21 cellular contexts compared by ENCODE assay signal in genomic region chr2:83003555-83003954, GRCh38.
A peak's percentile ranks its signal among the peaks of the same experiment; 100 is the strongest.
DNase-seq lines count a peak whose midpoint lies in the region; ATAC-seq, FAIRE-seq and TF ChIP-seq lines count a peak whose summit lies in the region.
"Had no signal": no experiment of that assay in that cellular context is flagged by ENCODE, and none has a peak within 500 bp of the region (broad histone marks: within the 10 kb centered on the region; RNA-seq: fewer than 3 reads in every experiment).

No MANE protein-coding gene starts in this region.

- H2BK20ac ChIP-seq in IMR-90 (ENCODE audit: low read depth, low read length): no peak overlapping the region

- no peaks in the 10 kb centered on the region for H3K36me3 Mint-ChIP-seq in activated T-cell treated with anti-CD3 and anti-CD28 coated beads, Interleukin-2, amount 50 U/mL, for 24 hours (ENCODE audit: low read depth)
- H3K36me3 Mint-ChIP-seq: CD8-positive, alpha-beta T cell had no signal

- H4K5ac ChIP-seq in IMR-90 (ENCODE audit: low read depth, low read length): no peak overlapping the region

- H3K27me3 Mint-ChIP-seq in activated T-cell treated with anti-CD3 and anti-CD28 coated beads, Interleukin-2, amount 50 U/mL, for 24 hours: no peaks in the 10 kb centered on the region
- H3K27me3 Mint-ChIP-seq: B cell; CD4-positive, alpha-beta T cell had no signal

- H3K27ac ChIP-seq in A549 (no peak overlapping the region), IMR-90 (ENCODE audit: insufficient read depth, low read length) (no peak overlapping the region), smooth muscle cell (ENCODE audit: low read depth) (no peak overlapping the region), psoas muscle (no peak overlapping the region)
- H3K27ac ChIP-seq: BLaER1 treated with 17β-estradiol and CSF1 and Interleukin-3, amounts not matched to agents 10 nM and 100 nM; C4-2B had no signal

- H2AFZ ChIP-seq in IMR-90 (replicated peaks; ENCODE audit: low read length, poor library complexity) (no peak overlapping the region), smooth muscle cell (ENCODE audit: low read depth) (peak overlapping the region; percentile 9)

- H2BK120ac ChIP-seq in IMR-90 (ENCODE audit: low read depth, low read length): no peak overlapping the region

- no peak overlapping the region for H4K91ac ChIP-seq in IMR-90 (ENCODE audit: insufficient read depth, low read depth, low read length)

- no peak for TF ChIP-seq EP300 in A549 (IDR thresholded peaks at IDR 0.05)

- no peak overlapping the region for H3K14ac ChIP-seq in IMR-90 (replicated peaks; ENCODE audit: low read depth, low read length)

- H3K56ac ChIP-seq in IMR-90 (ENCODE audit: extremely low read depth, insufficient read depth, low read length): no peak overlapping the region

- no peak overlapping the region for H3K9ac ChIP-seq in IMR-90 (ENCODE audit: low read depth, low read length)
- H3K9ac ChIP-seq in smooth muscle cell (ENCODE audit: low read depth): no peak overlapping the region
- H3K9ac ChIP-seq: BLaER1 treated with 17β-estradiol and CSF1 and Interleukin-3, amounts not matched to agents 10 nM and 100 nM had no signal

- no peaks in the 10 kb centered on the region for H3K79me1 ChIP-seq in IMR-90 (ENCODE audit: low read depth in 1 of 2, low read length in 2 of 2)

- H3K4me3 Mint-ChIP-seq in activated T-cell treated with anti-CD3 and anti-CD28 coated beads, Interleukin-2, amount 50 U/mL, for 24 hours: no peak overlapping the region
- H3K4me3 Mint-ChIP-seq: B cell; CD4-positive, alpha-beta T cell; CD8-positive, alpha-beta T cell had no signal

- 58% methylated on average over 2 of the region's 2 CpGs for WGBS in A549 (ENCODE audit: missing lambda C conversion rate)
- WGBS in IMR-90 (ENCODE audit: extremely low coverage in 2 of 2, insufficient read length in 1 of 2), 2 experiments: no CpG with 5 or more reads among the region's 2 CpGs
- WGBS in smooth muscle cell (ENCODE audit: low lambda C conversion rate): 93% methylated on average over 2 of the region's 2 CpGs
- 68 to 90% (median 84%) methylated on average over 2 of the region's 2 CpGs for WGBS in psoas muscle, 3 donors

- ATAC-seq in A549: no peak
- no peak for ATAC-seq in IMR-90 (ENCODE audit: low read depth)
- ATAC-seq in psoas muscle: no peak
- ATAC-seq: CD8-positive, alpha-beta T cell had no signal

- H2BK5ac ChIP-seq in IMR-90 (ENCODE audit: low read depth, low read length, poor library complexity, severe bottlenecking): no peak overlapping the region

- FAIRE-seq in A549 (lab: Jason Lieb, UNC): no peak
- FAIRE-seq: A204.1, D721Med, G401.6, GM12891, GM19239 had no signal

- TF ChIP-seq RAD21 in A549 (conservative IDR thresholded peaks at IDR 0.05 in 1 of 2, IDR thresholded peaks at IDR 0.05 in 1 of 2) (no peak), IMR-90 (IDR thresholded peaks at IDR 0.05; ENCODE audit: low read length) (no peak)

- no peak overlapping the region for H3K27ac Mint-ChIP-seq in activated T-cell treated with anti-CD3 and anti-CD28 coated beads, Interleukin-2, amount 50 U/mL, for 24 hours
- H3K27ac Mint-ChIP-seq: B cell; CD4-positive, alpha-beta T cell; CD8-positive, alpha-beta T cell had no signal

- H3K36me3 ChIP-seq in IMR-90 (ENCODE audit: control insufficient read depth, insufficient read depth, low read length) (no peaks in the 10 kb centered on the region), smooth muscle cell (ENCODE audit: low read depth) (no peaks in the 10 kb centered on the region), psoas muscle (ENCODE audit: insufficient read depth in 1 of 2, low read depth in 1 of 2) (no peaks in the 10 kb centered on the region)
- H3K36me3 ChIP-seq: BLaER1 treated with 17β-estradiol and CSF1 and Interleukin-3, amounts not matched to agents 10 nM and 100 nM had no signal

- BruUV-seq in IMR-90 (replicated peaks; lab: Mats Ljungman, UMichigan): no TSS peak

- TF ChIP-seq CTCF in A549 (IDR thresholded peaks at IDR 0.05): no peak
- TF ChIP-seq CTCF in IMR-90 (conservative IDR thresholded peaks at IDR 0.05; ENCODE audit: low read depth, low read length): no peak
- no peak for TF ChIP-seq CTCF in smooth muscle cell (IDR thresholded peaks at IDR 0.05; ENCODE audit: borderline replicate concordance, insufficient read depth, poor library complexity, severe bottlenecking)
- TF ChIP-seq CTCF in psoas muscle (IDR thresholded peaks at IDR 0.05): no peak

- H3K18ac ChIP-seq in IMR-90 (ENCODE audit: low read depth, low read length): no peak overlapping the region

- no peak overlapping the region for H2AK9ac ChIP-seq in IMR-90 (replicated peaks; ENCODE audit: low read depth, low read length, poor library complexity)

- H3K4ac ChIP-seq in IMR-90 (ENCODE audit: low read depth, low read length): no peak overlapping the region

- CTCF ChIA-PET in A549 (lab: Yijun Ruan, JAX): no interaction called here
- CTCF ChIA-PET in IMR-90 (lab: Yijun Ruan, JAX): no interaction called here

- DNase-seq in A549 (ENCODE audit: low read depth in 1 of 2, low spot score in 1 of 2): no peak
- no peak for DNase-seq in IMR-90
- DNase-seq in smooth muscle cell (lab: John Stamatoyannopoulos, UW; ENCODE audit: unreplicated experiment): no peak
- DNase-seq in activated T-cell treated with anti-CD3 and anti-CD28 coated beads, Interleukin-2, amount 50 U/mL, for 24 hours: no peak
- DNase-seq in psoas muscle: no peak
- DNase-seq: 8988T; AML-193; Caco-2; Calu3; CD4-positive, alpha-beta T cell; CD8-positive, alpha-beta T cell; DMS79 treated with DMSO at 0.1 percent for 48 hours; GF-D8 had no signal

- no peak overlapping the region for H4K8ac ChIP-seq in IMR-90 (ENCODE audit: low read depth in 2 of 2, low read length in 2 of 2)

- H4K20me1 ChIP-seq in IMR-90 (ENCODE audit: insufficient read depth, low read length) (no peaks in the 10 kb centered on the region), smooth muscle cell (ENCODE audit: low read depth) (no peaks in the 10 kb centered on the region)
- H4K20me1 ChIP-seq: BLaER1 treated with 17β-estradiol and CSF1 and Interleukin-3, amounts not matched to agents 10 nM and 100 nM had no signal

- POLR2A ChIA-PET in A549 (lab: Yijun Ruan, JAX) (no interaction called here), IMR-90 (lab: Charles Lee; ENCODE audit: unreplicated experiment) (no interaction called here)

- H3K79me2 ChIP-seq in smooth muscle cell (ENCODE audit: low read depth): no peaks in the 10 kb centered on the region

- no peaks in the 10 kb centered on the region for H3K9me1 ChIP-seq in IMR-90 (ENCODE audit: insufficient read depth, low read length)

- intact Hi-C loops in IMR-90 (cut with micrococcal nuclease) (no loop called here), psoas muscle (cut with DNase I) (no loop called here)

- H3F3A ChIP-seq in smooth muscle cell (ENCODE audit: low read depth): no peaks in the 10 kb centered on the region

- dilution Hi-C loops in IMR-90 (cut with HindIII; ENCODE audit: low sequenced_read_pairs, unreplicated experiment): no loop called here

- in situ Hi-C loops in IMR-90 (cut with MboI; ENCODE audit: low sequenced_read_pairs): no loop called here

- no peaks in the 10 kb centered on the region for H3K4me1 Mint-ChIP-seq in activated T-cell treated with anti-CD3 and anti-CD28 coated beads, Interleukin-2, amount 50 U/mL, for 24 hours (ENCODE audit: low read depth)
- H3K4me1 Mint-ChIP-seq: B cell had no signal

- no peak overlapping the region for H2BK15ac ChIP-seq in IMR-90 (ENCODE audit: low read depth, low read length)

- no peaks in the 10 kb centered on the region for H3K27me3 ChIP-seq in IMR-90 (ENCODE audit: control insufficient read depth, insufficient read depth, low read length)
- H3K27me3 ChIP-seq in smooth muscle cell (ENCODE audit: low read depth): no peaks in the 10 kb centered on the region
- H3K27me3 ChIP-seq in psoas muscle (ENCODE audit: insufficient read depth in 3 of 3, low read length in 2 of 3): no peaks in the 10 kb centered on the region
- H3K27me3 ChIP-seq: BLaER1 treated with 17β-estradiol and CSF1 and Interleukin-3, amounts not matched to agents 10 nM and 100 nM had no signal

- H3K23ac ChIP-seq in IMR-90 (ENCODE audit: low read depth, low read length): no peak overlapping the region

- H3K4me2 ChIP-seq in A549: no peak overlapping the region
- H3K4me2 ChIP-seq in IMR-90 (ENCODE audit: low read depth, low read length): no peak overlapping the region
- no peak overlapping the region for H3K4me2 ChIP-seq in smooth muscle cell
- H3K4me2 ChIP-seq: BLaER1 treated with 17β-estradiol and CSF1 and Interleukin-3, amounts not matched to agents 10 nM and 100 nM had no signal

- H3K9me3 ChIP-seq in A549 (peaks cover 8% of the 10 kb centered on the region; the same call in 1 of the 3 replicates), IMR-90 (ENCODE audit: control insufficient read depth, insufficient read depth, low read length) (no peaks in the 10 kb centered on the region), smooth muscle cell (replicated peaks; ENCODE audit: low read depth) (no peaks in the 10 kb centered on the region), psoas muscle (no peaks in the 10 kb centered on the region)
- H3K9me3 ChIP-seq: BLaER1 treated with 17β-estradiol and CSF1 and Interleukin-3, amounts not matched to agents 10 nM and 100 nM; Caco-2 had no signal

- no peak for TF ChIP-seq POLR2A in A549 (IDR thresholded peaks at IDR 0.05; ENCODE audit: low read length)
- TF ChIP-seq POLR2A in IMR-90 (IDR thresholded peaks at IDR 0.05; ENCODE audit: low read depth, low read length): no peak

- H3K4me3 ChIP-seq in A549 (no peak overlapping the region), IMR-90 (ENCODE audit: insufficient read depth, low read depth, low read length) (no peak overlapping the region), smooth muscle cell (no peak overlapping the region), psoas muscle (no peak overlapping the region)
- H3K4me3 ChIP-seq: BLaER1 treated with 17β-estradiol and CSF1 and Interleukin-3, amounts not matched to agents 10 nM and 100 nM had no signal

- H2AK5ac ChIP-seq in IMR-90 (ENCODE audit: low read depth, low read length): no peak overlapping the region

- H3K4me1 ChIP-seq in A549: no peaks in the 10 kb centered on the region
- H3K4me1 ChIP-seq in IMR-90 (ENCODE audit: control insufficient read depth, insufficient read depth, low read length): no peaks in the 10 kb centered on the region
- no peaks in the 10 kb centered on the region for H3K4me1 ChIP-seq in smooth muscle cell (ENCODE audit: low read depth)
- H3K4me1 ChIP-seq in psoas muscle: no peaks in the 10 kb centered on the region
- H3K4me1 ChIP-seq: Caco-2 had no signal

- peaks cover 6% of the 10 kb centered on the region for H3K9me3 Mint-ChIP-seq in activated T-cell treated with anti-CD3 and anti-CD28 coated beads, Interleukin-2, amount 50 U/mL, for 24 hours

TF ChIP-seq in A549, 52 proteins besides CTCF, POLR2A, EP300 and RAD21 (continues in another document):
- TF ChIP-seq MAFK (IDR thresholded peaks at IDR 0.05; ENCODE audit: partially characterized antibody) (peak; percentile 66), RNF2 (IDR thresholded peaks at IDR 0.05; ENCODE audit: borderline replicate concordance, low read depth) (no peak), NFE2L2 (conservative IDR thresholded peaks at IDR 0.05; ENCODE audit: low read length) (no peak)

TF ChIP-seq in IMR-90, 13 proteins besides CTCF, POLR2A, EP300 and RAD21:
- no peak for TF ChIP-seq RFX5 (IDR thresholded peaks at IDR 0.05; ENCODE audit: low read depth, low read length)
- TF ChIP-seq MAFK (IDR thresholded peaks at IDR 0.05; ENCODE audit: low read depth, low read length): peak; percentile 63
